1 cellular context compared by ENCODE assay signal in genomic region chr20:50343490-50344179, GRCh38.
TF ChIP-seq lines count a peak whose summit lies in the region.

No MANE protein-coding gene starts in this region.

TF ChIP-seq in HepG2, 621 proteins besides CTCF, POLR2A, EP300 and RAD21 (continued from another document and continues in another):
- TF ChIP-seq ZNF839 (CRISPR knock-in tag; IDR thresholded peaks at IDR 0.05; ENCODE audit: borderline replicate concordance) (no peak), ZFX (CRISPR knock-in tag; IDR thresholded peaks at IDR 0.05; ENCODE audit: low read depth) (peak; percentile 51), YEATS2 (CRISPR knock-in tag; IDR thresholded peaks at IDR 0.05; ENCODE audit: borderline replicate concordance) (no peak), ATAD3A (CRISPR knock-in tag; IDR thresholded peaks at IDR 0.05) (0 out of 2 replicates have a peak, but pooled peaks have one; percentile 21), AGO2 (optimal IDR thresholded peaks at IDR 0.05; ENCODE audit: low read depth, low read length) (no peak), NFE2L2 (IDR thresholded peaks at IDR 0.05; ENCODE audit: low read length) (no peak), NFE2L1 (CRISPR knock-in tag; IDR thresholded peaks at IDR 0.05; ENCODE audit: borderline replicate concordance) (peak; percentile 28; the same call in 1 of the 2 replicates), ZNF350 (CRISPR knock-in tag; IDR thresholded peaks at IDR 0.05; ENCODE audit: borderline replicate concordance, low read depth) (peak; percentile 35; the same call in 1 of the 2 replicates), AHDC1 (CRISPR knock-in tag; IDR thresholded peaks at IDR 0.05; ENCODE audit: borderline replicate concordance) (no peak), TSC22D2 (CRISPR knock-in tag; IDR thresholded peaks at IDR 0.05; ENCODE audit: borderline replicate concordance) (no peak), ZNF615 (CRISPR knock-in tag; IDR thresholded peaks at IDR 0.05; ENCODE audit: borderline replicate concordance) (no peak), ZBTB33 (CRISPR knock-in tag; IDR thresholded peaks at IDR 0.05) (peak; percentile 96), ARNT2 (CRISPR knock-in tag; IDR thresholded peaks at IDR 0.05; ENCODE audit: low read depth) (no peak), ZBTB7A (CRISPR knock-in tag; IDR thresholded peaks at IDR 0.05) (0 out of 2 replicates have a peak, but pooled peaks have one; percentile 38), ZNF609 (CRISPR knock-in tag; IDR thresholded peaks at IDR 0.05; ENCODE audit: borderline replicate concordance) (0 out of 2 replicates have a peak, but pooled peaks have one; percentile 13), MAFF (IDR thresholded peaks at IDR 0.05; ENCODE audit: low read depth, low read length) (no peak), RORA (CRISPR knock-in tag; IDR thresholded peaks at IDR 0.05) (no peak), ZNF737 (CRISPR knock-in tag; IDR thresholded peaks at IDR 0.05; ENCODE audit: borderline replicate concordance) (no peak), ISX (CRISPR knock-in tag; conservative IDR thresholded peaks at IDR 0.05) (no peak), NR2C2 (CRISPR knock-in tag; IDR thresholded peaks at IDR 0.05; ENCODE audit: borderline replicate concordance) (no peak; the same call in 1 of the 2 replicates), HMG20B (CRISPR knock-in tag; conservative IDR thresholded peaks at IDR 0.05) (no peak), SRSF9 (IDR thresholded peaks at IDR 0.05; ENCODE audit: borderline replicate concordance, insufficient read depth, low read depth, low read length, poor library complexity, severe bottlenecking) (no peak), ZNF841 (CRISPR knock-in tag; IDR thresholded peaks at IDR 0.05; ENCODE audit: borderline replicate concordance) (no peak), MAF1 (CRISPR knock-in tag; IDR thresholded peaks at IDR 0.05; ENCODE audit: borderline replicate concordance) (no peak), ZNF660 (CRISPR knock-in tag; IDR thresholded peaks at IDR 0.05; ENCODE audit: borderline replicate concordance, low read depth) (no peak), SP4 (CRISPR knock-in tag; IDR thresholded peaks at IDR 0.05) (no peak; the same call in 1 of the 2 replicates), HNRNPL (IDR thresholded peaks at IDR 0.05; ENCODE audit: low read depth, low read length) (peak; percentile 99), NFIB (CRISPR knock-in tag; IDR thresholded peaks at IDR 0.05; ENCODE audit: borderline replicate concordance) (no peak), ZNF550 (CRISPR knock-in tag; IDR thresholded peaks at IDR 0.05; ENCODE audit: borderline replicate concordance) (no peak), ZNF317 (CRISPR knock-in tag; IDR thresholded peaks at IDR 0.05) (no peak), TERF1 (CRISPR knock-in tag; IDR thresholded peaks at IDR 0.05) (no peak), ONECUT2 (CRISPR knock-in tag; IDR thresholded peaks at IDR 0.05) (no peak), ZNF484 (CRISPR knock-in tag; IDR thresholded peaks at IDR 0.05; ENCODE audit: borderline replicate concordance, low read depth) (0 out of 2 replicates have a peak, but pooled peaks have one; percentile 36), KDM5B (CRISPR knock-in tag; IDR thresholded peaks at IDR 0.05; ENCODE audit: borderline replicate concordance) (no peak), THAP7 (CRISPR knock-in tag; IDR thresholded peaks at IDR 0.05) (no peak; the same call in 1 of the 2 replicates), KLF15 (CRISPR knock-in tag; IDR thresholded peaks at IDR 0.05; ENCODE audit: borderline replicate concordance) (no peak), ZFAT (CRISPR knock-in tag; conservative IDR thresholded peaks at IDR 0.05) (no peak), ERF (CRISPR knock-in tag; IDR thresholded peaks at IDR 0.05) (no peak), ZNF883 (CRISPR knock-in tag; IDR thresholded peaks at IDR 0.05; ENCODE audit: not compliant biosample characterization) (peak; percentile 76), RAD51 (IDR thresholded peaks at IDR 0.05; ENCODE audit: borderline replicate concordance) (no peak), TFDP2 (CRISPR knock-in tag; IDR thresholded peaks at IDR 0.05) (no peak), ZC3H13 (CRISPR knock-in tag; IDR thresholded peaks at IDR 0.05) (no peak), HNRNPLL (IDR thresholded peaks at IDR 0.05; ENCODE audit: low read depth, low read length, poor library complexity, severe bottlenecking) (peak; percentile 33), ZBTB21 (CRISPR knock-in tag; IDR thresholded peaks at IDR 0.05) (no peak), GTF2F1 (IDR thresholded peaks at IDR 0.05; ENCODE audit: low read length) (no peak), JDP2 (CRISPR knock-in tag; IDR thresholded peaks at IDR 0.05; ENCODE audit: borderline replicate concordance) (no peak), MED13 (CRISPR knock-in tag; IDR thresholded peaks at IDR 0.05) (no peak), GTF3A (CRISPR knock-in tag; conservative IDR thresholded peaks at IDR 0.05) (0 out of 2 replicates have a peak, but pooled peaks have one; percentile 16), RELA (CRISPR knock-in tag; IDR thresholded peaks at IDR 0.05) (peak; percentile 32; the same call in 1 of the 2 replicates), ZC3H4 (CRISPR knock-in tag; IDR thresholded peaks at IDR 0.05; ENCODE audit: borderline replicate concordance) (no peak), ZNF30 (CRISPR knock-in tag; IDR thresholded peaks at IDR 0.05) (no peak), HNRNPH1 (optimal IDR thresholded peaks at IDR 0.05; ENCODE audit: low read depth, low read length) (no peak), ZNF468 (CRISPR knock-in tag; IDR thresholded peaks at IDR 0.05) (no peak), SP1 (IDR thresholded peaks at IDR 0.05) (no peak), SP1 (CRISPR knock-in tag; IDR thresholded peaks at IDR 0.05) (no peak), ATF1 (CRISPR knock-in tag; IDR thresholded peaks at IDR 0.05) (no peak), NKX3-1 (CRISPR knock-in tag; IDR thresholded peaks at IDR 0.05) (no peak), ZNF251 (CRISPR knock-in tag; IDR thresholded peaks at IDR 0.05) (no peak), MEIS2 (CRISPR knock-in tag; IDR thresholded peaks at IDR 0.05) (no peak), ZNF788 (CRISPR knock-in tag; IDR thresholded peaks at IDR 0.05; ENCODE audit: borderline replicate concordance) (peak; percentile 46)
